Comparison of ENCODE assay signal across 15 cellular contexts in genomic region chr4:185582651-185583400, GRCh38. TPM values are rescaled to one million over a fixed set of nuclear protein-coding genes. Genes with fewer than 3 reads are reported as not detected.
"Had no signal": no experiment of that assay in that cellular context is flagged by ENCODE, and none has a peak within 500 bp of the region (broad histone marks: within the 10 kb centered on the region; RNA-seq: fewer than 3 reads in every experiment).

No MANE protein-coding gene starts in this region.

- H3K4me3 ChIP-seq: coronary artery, hepatocyte, pancreas, tibial artery, uterus had no signal

- DNase-seq: activated CD4-positive, alpha-beta memory T cell treated with anti-CD3 and anti-CD28 coated beads, Interleukin-2, amount 10 ng/mL, durations not matched to agents 7 days and 5 days; activated naive CD8-positive, alpha-beta T cell treated with anti-CD3 and anti-CD28 coated beads, Interleukin-2, amount 10 ng/mL, durations not matched to agents 7 days and 5 days; activated T-cell treated with anti-CD3 and anti-CD28 coated beads, Interleukin-2, amount 50 U/mL, for 48 hours; effector CD4-positive, alpha-beta T cell; kidney glomerular epithelial cell; pancreas; small intestine; T1000; tibial artery; uterus had no signal

- H2AFZ ChIP-seq: hepatocyte had no signal

- H3K27ac ChIP-seq: coronary artery, hepatocyte, pancreas, tibial artery, uterus had no signal

- H3K4me3 Mint-ChIP-seq: activated CD4-positive, alpha-beta memory T cell treated with anti-CD3 and anti-CD28 coated beads, Interleukin-2, amount 10 ng/mL, durations not matched to agents 7 days and 5 days; activated naive CD8-positive, alpha-beta T cell treated with anti-CD3 and anti-CD28 coated beads, Interleukin-2, amount 10 ng/mL, durations not matched to agents 7 days and 5 days; nephron had no signal

- H3K4me1 ChIP-seq: pancreas, uterus had no signal

- H3K27ac Mint-ChIP-seq: activated CD4-positive, alpha-beta memory T cell treated with anti-CD3 and anti-CD28 coated beads, Interleukin-2, amount 10 ng/mL, durations not matched to agents 7 days and 5 days; activated naive CD8-positive, alpha-beta T cell treated with anti-CD3 and anti-CD28 coated beads, Interleukin-2, amount 10 ng/mL, durations not matched to agents 7 days and 5 days had no signal

- H3K27me3 ChIP-seq: hepatocyte, pancreas, tibial artery, uterus had no signal

- H3K36me3 ChIP-seq: uterus had no signal

- FAIRE-seq: endothelial cell of umbilical vein, frontal cortex, pancreas, small intestine had no signal

- H3K4me2 ChIP-seq: hepatocyte had no signal

- H3K9me3 ChIP-seq: pancreas, tibial artery, uterus had no signal

- H3K79me2 ChIP-seq: hepatocyte had no signal

- H3K9me3 Mint-ChIP-seq: activated CD4-positive, alpha-beta memory T cell treated with anti-CD3 and anti-CD28 coated beads, Interleukin-2, amount 10 ng/mL, durations not matched to agents 7 days and 5 days; nephron had no signal

RNA-seq across cellular contexts. Expression of gene PDLIM3, which starts 47.5 kb away (rescaled TPM):
- total RNA-seq: activated CD4-positive, alpha-beta memory T cell treated with anti-CD3 and anti-CD28 coated beads, Interleukin-2, amount 10 ng/mL, durations not matched to agents 7 days and 5 days; activated naive CD8-positive, alpha-beta T cell treated with anti-CD3 and anti-CD28 coated beads, Interleukin-2, amount 10 ng/mL, durations not matched to agents 7 days and 5 days had no signal
